7 cellular contexts compared by ENCODE assay signal in genomic region chr1:145404949-145405348, GRCh38. TPM values are rescaled to one million over a fixed set of nuclear protein-coding genes. Genes with fewer than 3 reads are reported as not detected.
A peak's percentile ranks its signal among the peaks of the same experiment; 100 is the strongest.
DNase-seq lines count a peak whose midpoint lies in the region; ATAC-seq and TF ChIP-seq lines count a peak whose summit lies in the region.
"Not testable (repeated sequence)": the region's sequence is repeated elsewhere in the genome, so short reads cannot be mapped to it uniquely, and the experiment has no call there.

No MANE protein-coding gene starts in this region.

- in situ Hi-C loops in Panc1 (cut with HindIII; ENCODE audit: low pct_unique_long_range_greater_than_20kb, low sequenced_read_pairs); brain microvascular endothelial cell (cut with HindIII; ENCODE audit: low pct_ligation_motif_present, low sequenced_read_pairs): not testable (repeated sequence)

- not testable (repeated sequence) for TF ChIP-seq RAD21 in HCT116 (IDR thresholded peaks at IDR 0.05; ENCODE audit: low read depth)

- H4K20me1 ChIP-seq in HCT116 (ENCODE audit: insufficient read depth): not testable (repeated sequence)

- H3K9me3 ChIP-seq in HCT116 (ENCODE audit: control insufficient read depth in 1 of 2, insufficient read depth in 1 of 2, low read depth in 1 of 2, low read length in 2 of 2); Panc1 (ENCODE audit: control insufficient read depth, insufficient read depth, low read depth, low read length): not testable (repeated sequence)

- not testable (repeated sequence) for H3K27ac ChIP-seq in C4-2B; HCT116 (ENCODE audit: low read depth, low read length); Panc1 (ENCODE audit: low read length); brain microvascular endothelial cell

- H3K4me1 Mint-ChIP-seq in endothelial cell (ENCODE audit: unreplicated experiment): not testable (repeated sequence)

- not testable (repeated sequence) for H3K27ac Mint-ChIP-seq in endothelial cell (ENCODE audit: unreplicated experiment)

- not testable (repeated sequence) for H3K27me3 Mint-ChIP-seq in endothelial cell (ENCODE audit: unreplicated experiment)

- H3K36me3 ChIP-seq in HCT116 (ENCODE audit: control insufficient read depth in 1 of 2, insufficient read depth in 2 of 2, low read length in 2 of 2); Panc1 (ENCODE audit: control insufficient read depth, insufficient read depth, low read length); brain microvascular endothelial cell (replicated peaks): not testable (repeated sequence)

- not testable (repeated sequence) for TF ChIP-seq POLR2A in HCT116 (IDR thresholded peaks at IDR 0.05; ENCODE audit: borderline replicate concordance, extremely low read depth, insufficient read depth, insufficient read length)

- not testable (repeated sequence) for ATAC-seq in HCT116, Panc1

- BruUV-seq in HCT116 (replicated peaks; lab: Mats Ljungman, UMichigan); Panc1 (replicated peaks; lab: Mats Ljungman, UMichigan): not testable (repeated sequence)

- not testable (repeated sequence) for H3K4me1 ChIP-seq in HCT116 (ENCODE audit: control insufficient read depth in 1 of 2, insufficient read depth in 2 of 2, low read length in 2 of 2); Panc1 (ENCODE audit: control insufficient read depth, insufficient read depth, low read length)

- H3K36me3 Mint-ChIP-seq in endothelial cell (ENCODE audit: low read depth, unreplicated experiment): not testable (repeated sequence)

- intact Hi-C loops in HCT116 (cut with micrococcal nuclease); Panc1 (cut with micrococcal nuclease; ENCODE audit: unreplicated experiment): not testable (repeated sequence)

- not testable (repeated sequence) for H3K9ac ChIP-seq in HCT116 (ENCODE audit: low read length)

- not testable (repeated sequence) for H3K4me3 Mint-ChIP-seq in endothelial cell (ENCODE audit: unreplicated experiment)

- RAD21 ChIA-PET in HCT116 (lab: Charles Lee; ENCODE audit: low non-redundant PET in 1 of 2, low total read pairs in 2 of 2, uncharacterized antibody in 2 of 2, unreplicated experiment in 2 of 2): not testable (repeated sequence)

- H2AFZ ChIP-seq in HCT116 (ENCODE audit: low read depth, low read length, poor library complexity, severe bottlenecking): not testable (repeated sequence)

- not testable (repeated sequence) for H3K9me2 ChIP-seq in HCT116 (ENCODE audit: insufficient read depth)

- not testable (repeated sequence) for H3K79me2 ChIP-seq in HCT116 (ENCODE audit: insufficient read depth, low read length)

- POLR2A ChIA-PET in HCT116 (lab: Charles Lee); Panc1 (lab: Charles Lee): not testable (repeated sequence)

- H3K9me3 Mint-ChIP-seq in endothelial cell (ENCODE audit: unreplicated experiment): not testable (repeated sequence)

- H3K4me3 ChIP-seq in HCT116 (replicated peaks in 1 of 2; ENCODE audit: low read depth in 1 of 2, low read length in 2 of 2); Panc1 (ENCODE audit: low read depth in 2 of 2, low read length in 2 of 2); brain microvascular endothelial cell (ENCODE audit: low read depth, low read length); fibroblast of the aortic adventitia (ENCODE audit: low read depth, low read length): not testable (repeated sequence)

- not testable (repeated sequence) for H3K4me2 ChIP-seq in HCT116 (ENCODE audit: low read length)

- CTCF ChIA-PET in HCT116 (lab: Charles Lee); Panc1 (lab: Charles Lee): not testable (repeated sequence)

- not testable (repeated sequence) for H3K27me3 ChIP-seq in HCT116 (ENCODE audit: insufficient read depth, low read length); Panc1 (ENCODE audit: control insufficient read depth, insufficient read depth, low read length); brain microvascular endothelial cell (replicated peaks)

- not testable (repeated sequence) for DNase-seq in HCT116 (ENCODE audit: low read depth, low spot score); Panc1 (ENCODE audit: low read depth, low spot score)
- DNase-seq in brain microvascular endothelial cell (peak; percentile 12), endothelial cell (ENCODE audit: low spot score) (peak; percentile 8), fibroblast of the aortic adventitia (ENCODE audit: low read depth) (peak; percentile 50), medulla oblongata (ENCODE audit: extremely low spot score) (peak; percentile 1)

- peak; percentile 12; the same call in 1 of the 2 replicates for TF ChIP-seq CTCF in C4-2B (conservative IDR thresholded peaks at IDR 0.05)
- 0 out of 6 replicates have a peak, but pooled peaks of 2 of the 3 experiments have one; percentile 9 to 10 for TF ChIP-seq CTCF in HCT116 (IDR thresholded peaks at IDR 0.05 in 2 of 3, conservative IDR thresholded peaks at IDR 0.05 in 1 of 3; ENCODE audit: borderline replicate concordance in 1 of 3, insufficient read depth in 1 of 3, low read depth in 2 of 3, low read length in 2 of 3)
- TF ChIP-seq CTCF in Panc1 (IDR thresholded peaks at IDR 0.05): peak; percentile 60
- TF ChIP-seq CTCF in brain microvascular endothelial cell (IDR thresholded peaks at IDR 0.05; ENCODE audit: low read depth, low read length, missing control alignments): peak; percentile 13
- TF ChIP-seq CTCF in endothelial cell (IDR thresholded peaks at IDR 0.05; ENCODE audit: unreplicated experiment); fibroblast of the aortic adventitia (IDR thresholded peaks at IDR 0.05; ENCODE audit: insufficient read depth, low read length): not testable (repeated sequence)

RNA-seq across cellular contexts. Expression of gene NBPF20, which starts 20.5 kb away (rescaled TPM):
- 3.8 TPM for total RNA-seq in HCT116 (2021; ENCODE audit: unreplicated experiment)
- polyA plus RNA-seq in HCT116 (2012): 2.0 TPM in 2 replicates
- 3.5 TPM for total RNA-seq in Panc1 (2021; ENCODE audit: unreplicated experiment)
- polyA plus RNA-seq in Panc1 (2012; ENCODE audit: insufficient read length): 0.96 TPM
- total RNA-seq in endothelial cell (ENCODE audit: unreplicated experiment): 6.0 TPM
- 1.8 and 2.1 TPM in 2 replicates for total RNA-seq in fibroblast of the aortic adventitia (ENCODE audit: low replicate concordance)
